In genomic region chr2:88600038-88600465, GRCh38 we compare ENCODE assay signal across 8 cellular contexts. TPM values are rescaled to one million over a fixed set of nuclear protein-coding genes. Genes with fewer than 3 reads are reported as not detected.
DNase-seq lines count a peak whose midpoint lies in the region; ATAC-seq and TF ChIP-seq lines count a peak whose summit lies in the region.

No MANE protein-coding gene starts in this region.

- H3K27me3 ChIP-seq in ascending aorta: no peaks in the 10 kb centered on the region
- H3K27me3 ChIP-seq in hepatocyte: no peaks in the 10 kb centered on the region

- H3K9me3 ChIP-seq in ascending aorta (no peaks in the 10 kb centered on the region), hepatocyte (ENCODE audit: low read depth) (no peaks in the 10 kb centered on the region)

- peak; percentile 96 for ATAC-seq in GM21737 (IDR thresholded peaks at IDR 0.05; ENCODE audit: unreplicated experiment)

- TF ChIP-seq CTCF in ascending aorta (IDR thresholded peaks at IDR 0.05) (no peak), hepatocyte (IDR thresholded peaks at IDR 0.05; ENCODE audit: poor library complexity) (no peak)

- intact Hi-C loops in ascending aorta (cut with DNase I): loop anchor here (2.0 kb wide), 1 partner anchor 27 kb away; the partner anchor contains the start of gene EIF2AK3

- H4K20me1 ChIP-seq in hepatocyte (ENCODE audit: insufficient read depth, poor library complexity, severe bottlenecking): no peaks in the 10 kb centered on the region

- H3K27ac ChIP-seq in ascending aorta: peak overlapping the region; percentile 10 to 58
- peak overlapping the region; percentile 89 for H3K27ac ChIP-seq in hepatocyte

- H3K4me2 ChIP-seq in hepatocyte: peak overlapping the region; percentile 45

- H3K4me3 ChIP-seq in ascending aorta (peak overlapping the region in 1 of 2 donors; percentile 21), hepatocyte (no peak overlapping the region)

- no peak overlapping the region for H2AFZ ChIP-seq in hepatocyte

- H3K36me3 ChIP-seq in ascending aorta (peaks cover 0 to 4% of the 10 kb centered on the region in 2 donors), hepatocyte (replicated peaks; ENCODE audit: insufficient read depth, low read depth) (no peaks in the 10 kb centered on the region)

- peaks cover 49% of the 10 kb centered on the region for H3K79me2 ChIP-seq in hepatocyte

- DNase-seq in GM04503 (ENCODE audit: low read depth) (peak; percentile 58), HuH-7 (ENCODE audit: low spot score) (peak; percentile 41), SHP77 treated with DMSO at 0.1 percent for 48 hours (lab: John Stamatoyannopoulos, UW) (peak; percentile 79), ascending aorta (ENCODE audit: low spot score in 2 of 2) (peak; percentile 13 to 68), hepatocyte (ENCODE audit: low spot score) (peak; percentile 90), GOT3 (lab: John Stamatoyannopoulos, UW) (no peak)
- DNase-seq in stimulated activated CD4-positive, alpha-beta T cell treated with anti-CD3 and anti-CD28 coated beads, Interleukin-12 subunit alpha, Interleukin-12 subunit beta, amount 100 ng/mL, for 24 hours (ENCODE audit: low read depth in 2 of 2): peak; percentile 3

- H3K4me1 ChIP-seq in ascending aorta (peaks cover 4 to 22% of the 10 kb centered on the region in 2 donors), hepatocyte (ENCODE audit: insufficient read depth) (peaks cover 10% of the 10 kb centered on the region)

- 38% methylated on average over 4 of the region's 4 CpGs for WGBS in hepatocyte (ENCODE audit: low lambda C conversion rate, missing lambda C conversion rate)

- H3K9me2 ChIP-seq in hepatocyte (replicated peaks; ENCODE audit: insufficient read depth): no peaks in the 10 kb centered on the region

RNA-seq across cellular contexts. Expression of gene EIF2AK3, which starts 27.2 kb away (rescaled TPM):
- total RNA-seq in ascending aorta (6.5 TPM), hepatocyte (38.1 and 41.9 TPM in 2 replicates)
- polyA plus RNA-seq in hepatocyte: 19.5 and 21.0 TPM in 2 replicates
